Comparison of ENCODE assay signal across 8 cellular contexts in genomic region chr9:12266758-12267157, GRCh38.
"Had no signal": no experiment of that assay in that cellular context is flagged by ENCODE, and none has a peak within 500 bp of the region (broad histone marks: within the 10 kb centered on the region; RNA-seq: fewer than 3 reads in every experiment).

No MANE protein-coding gene starts in this region.

- DNase-seq: IMR-90, KBM-7, KG1 had no signal

- H3K4me2 ChIP-seq: KMS-11 had no signal

- FAIRE-seq: HepG2, HTR-8/SVneo, K562 had no signal

- H3K9ac ChIP-seq: KMS-11 had no signal

- H3K27ac ChIP-seq: HL-60, KMS-11 had no signal

- ATAC-seq: HepG2, K562 had no signal

- H3K4me3 ChIP-seq: K562 had no signal
